Comparison of ENCODE assay signal across 8 cellular contexts in the genomic region with DNA sequence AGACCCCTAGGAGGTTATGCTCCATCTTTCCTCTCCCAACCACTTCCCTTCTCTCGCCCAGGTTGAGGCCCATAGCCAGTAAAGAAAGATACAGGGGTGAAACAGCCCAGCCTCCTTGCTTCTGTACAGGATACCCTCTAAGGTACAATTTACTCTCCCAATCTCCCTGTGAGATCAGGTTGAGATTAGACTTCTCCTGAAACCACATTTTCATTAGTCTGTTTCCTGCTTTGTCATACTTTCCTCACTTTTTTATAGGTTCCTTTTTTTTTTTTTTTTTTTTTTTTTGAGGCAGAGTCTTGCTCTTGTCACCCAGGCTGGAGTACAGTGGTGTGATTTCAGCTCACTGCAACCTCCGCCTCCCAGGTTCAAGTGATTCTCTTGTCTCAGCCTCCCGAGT.
DNase-seq lines count a peak whose midpoint lies in the region; FAIRE-seq and TF ChIP-seq lines count a peak whose summit lies in the region.
"Not testable (repeated sequence)": the region's sequence is repeated elsewhere in the genome, so short reads cannot be mapped to it uniquely, and the experiment has no call there.

No MANE protein-coding gene starts in this region.

- not testable (repeated sequence) for H3K9ac ChIP-seq in endothelial cell of umbilical vein (replicated peaks; ENCODE audit: extremely low read depth, insufficient read depth, low read length)

- FAIRE-seq in endothelial cell of umbilical vein (lab: Jason Lieb, UNC) = not testable (repeated sequence)

- not testable (repeated sequence) for TF ChIP-seq POLR2A in endothelial cell of umbilical vein (IDR thresholded peaks at IDR 0.05; ENCODE audit: low read depth, low read length)

- not testable (repeated sequence) for H3K4me3 ChIP-seq in endothelial cell of umbilical vein (replicated peaks in 1 of 3; ENCODE audit: insufficient read depth in 1 of 3, low read depth in 1 of 3, low read length in 3 of 3); osteoblast (ENCODE audit: insufficient read depth, low read length)

- not testable (repeated sequence) for H2AFZ ChIP-seq in endothelial cell of umbilical vein (ENCODE audit: low read depth, low read length); osteoblast (ENCODE audit: low read length)

- peak overlapping the region; percentile 38 for H3K27ac Mint-ChIP-seq in activated T-cell treated with anti-CD3 and anti-CD28 coated beads, Interleukin-2, amount 50 U/mL, for 24 hours

- H3K36me3 Mint-ChIP-seq in activated T-cell treated with anti-CD3 and anti-CD28 coated beads, Interleukin-2, amount 50 U/mL, for 24 hours (ENCODE audit: low read depth) = peaks cover 79% of the 10 kb centered on the region

- POLR2A ChIA-PET in endothelial cell of umbilical vein (lab: Charles Lee) = not testable (repeated sequence)

- DNase-seq in ELR (ENCODE audit: low read depth) = peak; percentile 70
- DNase-seq in HT1080 (ENCODE audit: low read depth) = peak; percentile 52
- DNase-seq in M059J (ENCODE audit: low read depth) = peak; percentile 84
- peak; percentile 5 for DNase-seq in NOMO-1 treated with DMSO at 0.1 percent for 48 hours (lab: John Stamatoyannopoulos, UW; ENCODE audit: unreplicated experiment)
- not testable (repeated sequence) for DNase-seq in activated T-cell treated with anti-CD3 and anti-CD28 coated beads, Interleukin-2, amount 50 U/mL, for 24 hours; endothelial cell of umbilical vein (ENCODE audit: low read depth, low spot score); osteoblast (ENCODE audit: insufficient read length, low spot score, missing footprints)

- H3K4me3 Mint-ChIP-seq in activated T-cell treated with anti-CD3 and anti-CD28 coated beads, Interleukin-2, amount 50 U/mL, for 24 hours = not testable (repeated sequence)

- not testable (repeated sequence) for TF ChIP-seq CTCF in C4-2B (conservative IDR thresholded peaks at IDR 0.05); endothelial cell of umbilical vein (IDR thresholded peaks at IDR 0.05; ENCODE audit: extremely low read depth in 1 of 2, insufficient read depth in 1 of 2, low read depth in 1 of 2, low read length in 2 of 2); osteoblast (IDR thresholded peaks at IDR 0.05; ENCODE audit: extremely low read depth, low read depth, low read length)

- not testable (repeated sequence) for H3K79me2 ChIP-seq in endothelial cell of umbilical vein (ENCODE audit: control insufficient read depth, insufficient read depth, low read length); osteoblast (ENCODE audit: insufficient read depth, low read length)

- not testable (repeated sequence) for H3K4me1 Mint-ChIP-seq in activated T-cell treated with anti-CD3 and anti-CD28 coated beads, Interleukin-2, amount 50 U/mL, for 24 hours (ENCODE audit: low read depth)

- H3K9me1 ChIP-seq in endothelial cell of umbilical vein (replicated peaks; ENCODE audit: control insufficient read depth, extremely low read depth, insufficient read depth, low read length) = not testable (repeated sequence)

- H3K27ac ChIP-seq in C4-2B (0 out of 2 replicates have a peak overlapping the region, but pooled peaks have one; percentile 5), osteoblast (ENCODE audit: low read depth, low read length) (peak overlapping the region; percentile 84)
- not testable (repeated sequence) for H3K27ac ChIP-seq in endothelial cell of umbilical vein (ENCODE audit: insufficient read depth, low read depth, low read length)

- not testable (repeated sequence) for H3K27me3 ChIP-seq in endothelial cell of umbilical vein (ENCODE audit: control insufficient read depth in 2 of 2, insufficient read depth in 2 of 2, low read length in 2 of 2); osteoblast (ENCODE audit: insufficient read depth, low read length)

- H4K20me1 ChIP-seq in endothelial cell of umbilical vein (replicated peaks; ENCODE audit: control insufficient read depth, extremely low read depth, insufficient read depth, low read length); osteoblast (ENCODE audit: insufficient read depth, low read length): not testable (repeated sequence)

- H3K4me1 ChIP-seq in endothelial cell of umbilical vein (ENCODE audit: control insufficient read depth, extremely low read depth, insufficient read depth, low read length) = not testable (repeated sequence)
- peaks cover 14% of the 10 kb centered on the region for H3K4me1 ChIP-seq in osteoblast (ENCODE audit: insufficient read depth, low read length)

- CTCF ChIA-PET in endothelial cell of umbilical vein (lab: Charles Lee) = interaction anchor here (0.6 kb wide), 1 partner anchor 37 kb away, joined by 3 read pairs; no protein-coding TSS in a partner anchor

- H3K4me2 ChIP-seq in endothelial cell of umbilical vein (ENCODE audit: insufficient read depth, low read length); osteoblast (ENCODE audit: insufficient read depth, low read length): not testable (repeated sequence)

- H3K27me3 Mint-ChIP-seq in activated T-cell treated with anti-CD3 and anti-CD28 coated beads, Interleukin-2, amount 50 U/mL, for 24 hours = not testable (repeated sequence)

- not testable (repeated sequence) for H3K9me3 ChIP-seq in endothelial cell of umbilical vein (replicated peaks; ENCODE audit: control insufficient read depth, insufficient read depth, low read length); osteoblast (ENCODE audit: low read depth, low read length)

- H3K9me3 Mint-ChIP-seq in activated T-cell treated with anti-CD3 and anti-CD28 coated beads, Interleukin-2, amount 50 U/mL, for 24 hours = not testable (repeated sequence)

- H3K36me3 ChIP-seq in endothelial cell of umbilical vein (ENCODE audit: control insufficient read depth in 2 of 2, extremely low read depth in 1 of 2, insufficient read depth in 2 of 2, low read length in 2 of 2); osteoblast (ENCODE audit: insufficient read depth, low read length): not testable (repeated sequence)

- BruUV-seq in endothelial cell of umbilical vein (replicated peaks; lab: Mats Ljungman, UMichigan) = not testable (repeated sequence)

- intact Hi-C loops in endothelial cell of umbilical vein (cut with micrococcal nuclease) = not testable (repeated sequence)

- dilution Hi-C loops in endothelial cell of umbilical vein (cut with MboI; ENCODE audit: extremely low pct_ligation_motif_present, low sequenced_read_pairs) = not testable (repeated sequence)

TF ChIP-seq in endothelial cell of umbilical vein, 7 proteins besides CTCF, POLR2A, EP300 and RAD21:
- peak; percentile 17 for TF ChIP-seq GATA2 (IDR thresholded peaks at IDR 0.05; ENCODE audit: insufficient read depth, insufficient read length, low read depth, low read length)
TF ChIP-seq in endothelial cell of umbilical vein: peak in this region for 1; not testable (repeated sequence) for 6.
